In genomic region chr3:194632211-194632982, GRCh38 we compare ENCODE assay signal across 8 cellular contexts. TPM values are rescaled to one million over a fixed set of nuclear protein-coding genes. Genes with fewer than 3 reads are reported as not detected.
DNase-seq lines count a peak whose midpoint lies in the region; ATAC-seq and TF ChIP-seq lines count a peak whose summit lies in the region.

No MANE protein-coding gene starts in this region.

- no peaks in the 10 kb centered on the region for H3K9me3 ChIP-seq in CD8-positive, alpha-beta T cell (ENCODE audit: low read length)
- peaks cover 10% of the 10 kb centered on the region for H3K9me3 ChIP-seq in neural cell (ENCODE audit: low read length)

- TF ChIP-seq CTCF in CD8-positive, alpha-beta T cell (IDR thresholded peaks at IDR 0.05), result no peak
- TF ChIP-seq CTCF in HFFc6 (IDR thresholded peaks at IDR 0.05) (no peak), neural cell (IDR thresholded peaks at IDR 0.05; ENCODE audit: poor library complexity, severe bottlenecking) (no peak)

- no peaks in the 10 kb centered on the region for H3K9me3 Mint-ChIP-seq in CD8-positive, alpha-beta T cell
- peaks cover 9% of the 10 kb centered on the region for H3K9me3 Mint-ChIP-seq in HFFc6
- H3K9me3 Mint-ChIP-seq in T-cell, result no peaks in the 10 kb centered on the region

- peaks cover 7% of the 10 kb centered on the region for H3K4me1 ChIP-seq in CD8-positive, alpha-beta T cell (ENCODE audit: insufficient read depth, low read length)

- H3K27me3 Mint-ChIP-seq in CD8-positive, alpha-beta T cell (ENCODE audit: low read depth), result no peaks in the 10 kb centered on the region
- H3K27me3 Mint-ChIP-seq in HFFc6 (ENCODE audit: insufficient read depth) (no peaks in the 10 kb centered on the region; the same call in 1 of the 2 replicates), T-cell (no peaks in the 10 kb centered on the region)

- no peaks in the 10 kb centered on the region for H4K20me1 ChIP-seq in neural cell (ENCODE audit: insufficient read depth)

- DNase-seq in CD8-positive, alpha-beta T cell, result no peak
- DNase-seq in HFFc6 (no peak), T-cell (no peak), fibroblast of gingiva (ENCODE audit: low read depth) (peak; percentile 37), UCSD-AML1 (lab: John Stamatoyannopoulos, UW; ENCODE audit: unreplicated experiment) (no peak)
- DNase-seq in stimulated activated CD4-positive, alpha-beta T cell treated with anti-CD3 and anti-CD28 coated beads, Interleukin-12 subunit alpha, Interleukin-12 subunit beta, amount 100 ng/mL, for 4 hours, result no peak

- peak overlapping the region; percentile 37 for H3K4me2 ChIP-seq in neural cell (ENCODE audit: low read length)

- H3F3A ChIP-seq in neural cell (ENCODE audit: insufficient read depth, low read length, poor library complexity, severe bottlenecking), result no peaks in the 10 kb centered on the region

- no peaks in the 10 kb centered on the region for H3K27me3 ChIP-seq in CD8-positive, alpha-beta T cell (ENCODE audit: insufficient read depth, low read length)
- H3K27me3 ChIP-seq in neural cell (ENCODE audit: insufficient read depth, low read depth, low read length), result no peaks in the 10 kb centered on the region

- H3K4me3 ChIP-seq in CD8-positive, alpha-beta T cell (ENCODE audit: low read depth, low read length), result peak overlapping the region; percentile 57
- H3K4me3 ChIP-seq in neural cell (ENCODE audit: low read length), result peak overlapping the region; percentile 83

- H3K79me2 ChIP-seq in neural cell (replicated peaks; ENCODE audit: insufficient read depth, low read length), result no peaks in the 10 kb centered on the region

- peak overlapping the region; percentile 83 for H3K4me3 Mint-ChIP-seq in CD8-positive, alpha-beta T cell
- H3K4me3 Mint-ChIP-seq in HFFc6, result peak overlapping the region; percentile 91
- peak overlapping the region; percentile 77 to 81 (median 78) for H3K4me3 Mint-ChIP-seq in T-cell

- H2AFZ ChIP-seq in neural cell (ENCODE audit: low read depth, low read length), result peak overlapping the region; percentile 60

- H3K9me2 ChIP-seq in neural cell (ENCODE audit: insufficient read depth, low read length), result no peaks in the 10 kb centered on the region

- H3K27ac ChIP-seq in CD8-positive, alpha-beta T cell (ENCODE audit: low read depth, low read length), result no peak overlapping the region
- H3K27ac ChIP-seq in neural cell (ENCODE audit: low read length), result peak overlapping the region; percentile 49

- intact Hi-C loops in CD8-positive, alpha-beta T cell (cut with DNase I, micrococcal nuclease), result loop anchor here in 1 of 2 experiments (2.0 kb wide), 1 partner anchor 146 kb away; the partner anchor contains the start of gene ATP13A3

- H3K9ac ChIP-seq in neural cell (ENCODE audit: low read length), result peak overlapping the region; percentile 82

- no peak for TF ChIP-seq RAD21 in neural cell (conservative IDR thresholded peaks at IDR 0.05)

- H3K36me3 ChIP-seq in CD8-positive, alpha-beta T cell (ENCODE audit: insufficient read depth, low read length), result no peaks in the 10 kb centered on the region
- H3K36me3 ChIP-seq in neural cell (ENCODE audit: insufficient read depth, low read length), result no peaks in the 10 kb centered on the region

- H3K27ac Mint-ChIP-seq in CD8-positive, alpha-beta T cell, result peak overlapping the region; percentile 52
- H3K27ac Mint-ChIP-seq in HFFc6, result peak overlapping the region; percentile 81
- H3K27ac Mint-ChIP-seq in T-cell, result peak overlapping the region in 1 of 2 donors; percentile 44

- POLR2A ChIA-PET in CD8-positive, alpha-beta T cell (lab: Charles Lee), result interaction anchor here (2.5 kb wide), 1 partner anchor 40 kb away, joined by 6 read pairs; the partner anchor contains the start of gene LSG1
- POLR2A ChIA-PET in T-cell (lab: Charles Lee), result no interaction called here

- CTCF ChIA-PET in CD8-positive, alpha-beta T cell (lab: Charles Lee), result no interaction called here
- CTCF ChIA-PET in T-cell (lab: Charles Lee), result interaction anchor here (0.5 to 0.6 kb wide), 2 partner anchors 25 to 948 kb away, joined by 3 to 7 read pairs; no protein-coding TSS in a partner anchor

- peaks cover 9% of the 10 kb centered on the region for H3K4me1 Mint-ChIP-seq in CD8-positive, alpha-beta T cell (ENCODE audit: low read depth)
- H3K4me1 Mint-ChIP-seq in HFFc6 (ENCODE audit: low read depth), result peaks cover 14% of the 10 kb centered on the region
- H3K4me1 Mint-ChIP-seq in T-cell, result peaks cover 0 to 11% (median 10%) of the 10 kb centered on the region in 3 donors

- TF ChIP-seq EP300 in neural cell (conservative IDR thresholded peaks at IDR 0.05; ENCODE audit: poor library complexity, severe bottlenecking), result no peak

- H3K36me3 Mint-ChIP-seq in CD8-positive, alpha-beta T cell, result no peaks in the 10 kb centered on the region
- H3K36me3 Mint-ChIP-seq in HFFc6 (ENCODE audit: low read depth), result peaks cover 33% of the 10 kb centered on the region
- no peaks in the 10 kb centered on the region for H3K36me3 Mint-ChIP-seq in T-cell

- ATAC-seq in CD8-positive, alpha-beta T cell, result no peak
- peak in 2 of 4 experiments; percentile 4 for ATAC-seq in T-cell (replicated peaks in 1 of 4)
- no peak for ATAC-seq in GM21526 (IDR thresholded peaks at IDR 0.05; ENCODE audit: low FRiP score, unreplicated experiment)

TF ChIP-seq in neural cell, 6 proteins besides CTCF, POLR2A, EP300 and RAD21:
- TF ChIP-seq SMC3 (conservative IDR thresholded peaks at IDR 0.05; ENCODE audit: poor library complexity) (no peak), POLR2AphosphoS5 (IDR thresholded peaks at IDR 0.05) (no peak), MXI1 (conservative IDR thresholded peaks at IDR 0.05; ENCODE audit: poor library complexity, severe bottlenecking) (no peak), EZH2 (IDR thresholded peaks at IDR 0.05; ENCODE audit: borderline replicate concordance, insufficient read depth, low read length, poor library complexity, severe bottlenecking) (no peak), REST (IDR thresholded peaks at IDR 0.05; ENCODE audit: borderline replicate concordance) (no peak), TAF1 (IDR thresholded peaks at IDR 0.05; ENCODE audit: low read depth) (no peak)

RNA-seq across cellular contexts. Expression of gene TMEM44, which starts 0.8 kb away (rescaled TPM):
- total RNA-seq in CD8-positive, alpha-beta T cell, result 1 to 10 TPM; 1.0 to 2.4 TPM
- 10 to 100 TPM; 11.8 to 14.0 (median 13.2) TPM for total RNA-seq in HFFc6 (2021; fragmentation: NEBNext Ultra II Directional; extraction: Animal tissue kit (Norgen Biotek cat#: 25700))
- 1 to 10 TPM; 1.6 to 3.3 (median 2.3) TPM for total RNA-seq in T-cell
- 40.6 and 59.3 TPM in 2 replicates for polyA plus RNA-seq in neural cell
- 34.3 and 38.0 TPM in 2 replicates for polyA minus RNA-seq in neural cell

RNA-seq across cellular contexts. Expression of gene LSG1, which starts 39.6 kb away (rescaled TPM):
- total RNA-seq in CD8-positive, alpha-beta T cell, result 10 to 100 TPM; 63.8 to 69.6 TPM
- total RNA-seq in HFFc6 (2021; fragmentation: NEBNext Ultra II Directional; extraction: Animal tissue kit (Norgen Biotek cat#: 25700)), result 10 to 100 TPM; 26.4 to 31.7 (median 29.3) TPM
- 10 to 100 TPM; 40.0 to 83.5 (median 49.5) TPM for total RNA-seq in T-cell
- 25.6 and 35.5 TPM in 2 replicates for polyA plus RNA-seq in neural cell
- 35.8 and 37.6 TPM in 2 replicates for polyA minus RNA-seq in neural cell

RNA-seq across cellular contexts. Expression of gene FAM43A, which starts 53.3 kb away (rescaled TPM):
- total RNA-seq in CD8-positive, alpha-beta T cell, result 10 to 100 TPM; 12.7 to 13.0 TPM
- total RNA-seq in HFFc6 (2021; fragmentation: NEBNext Ultra II Directional; extraction: Animal tissue kit (Norgen Biotek cat#: 25700)), result 10 to 100 TPM; 10.6 to 28.5 (median 11.6) TPM
- total RNA-seq in T-cell, result 10 to 100 TPM in 2 of 5 donors, 1 to 10 TPM in 3; 2.2 to 14.2 (median 8.1) TPM
- 0.59 and 0.82 TPM in 2 replicates for polyA plus RNA-seq in neural cell
- 1.2 TPM in 2 replicates for polyA minus RNA-seq in neural cell
